8 cellular contexts compared by ENCODE assay signal in genomic region chr4:10006236-10006603, GRCh38. TPM values are rescaled to one million over a fixed set of nuclear protein-coding genes. Genes with fewer than 3 reads are reported as not detected.
DNase-seq lines count a peak whose midpoint lies in the region; ATAC-seq and TF ChIP-seq lines count a peak whose summit lies in the region.

No MANE protein-coding gene starts in this region.

- peak overlapping the region; percentile 55 for H3K9ac ChIP-seq in mammary epithelial cell (ENCODE audit: insufficient read depth, low read length)

- H3K4me1 ChIP-seq in mammary epithelial cell (ENCODE audit: insufficient read depth, low read length) (peaks cover 92% of the 10 kb centered on the region), lung (ENCODE audit: control insufficient read depth in 2 of 2, insufficient read depth in 2 of 2, low read length in 2 of 2) (peaks cover 8 to 13% of the 10 kb centered on the region in 2 donors)

- H3K36me3 ChIP-seq in mammary epithelial cell (ENCODE audit: insufficient read depth, low read length) (peaks cover 18% of the 10 kb centered on the region), lung (ENCODE audit: control insufficient read depth in 2 of 2, insufficient read depth in 2 of 2, low read length in 2 of 2) (no peaks in the 10 kb centered on the region)

- dilution Hi-C loops in mammary epithelial cell (cut with HindIII; ENCODE audit: low sequenced_read_pairs) = no loop called here

- ATAC-seq in lung (ENCODE audit: insufficient read depth, low FRiP score) (peak; percentile 93), GM21381 (IDR thresholded peaks at IDR 0.05; ENCODE audit: unreplicated experiment) (no peak)

- H3K27ac ChIP-seq in mammary epithelial cell (ENCODE audit: insufficient read depth, low read depth, low read length) (peak overlapping the region; percentile 77), lung (ENCODE audit: low read depth in 1 of 2, low read length in 1 of 2) (peak overlapping the region in 1 of 2 donors; percentile 77)

- peaks cover 76% of the 10 kb centered on the region for H3K79me2 ChIP-seq in mammary epithelial cell (ENCODE audit: insufficient read depth, low read length)

- H4K20me1 ChIP-seq in mammary epithelial cell (ENCODE audit: insufficient read depth, low read length) = no peaks in the 10 kb centered on the region

- no peak overlapping the region for H3K4me3 ChIP-seq in mammary epithelial cell (replicated peaks in 1 of 3; ENCODE audit: insufficient read depth in 1 of 3, low read depth in 2 of 3, low read length in 3 of 3)
- no peak overlapping the region for H3K4me3 ChIP-seq in lung

- H3K27me3 ChIP-seq in mammary epithelial cell (ENCODE audit: insufficient read depth, low read length) = no peaks in the 10 kb centered on the region
- no peaks in the 10 kb centered on the region for H3K27me3 ChIP-seq in lung (ENCODE audit: control insufficient read depth, insufficient read depth)

- TF ChIP-seq CTCF in mammary epithelial cell (conservative IDR thresholded peaks at IDR 0.05 in 1 of 2, IDR thresholded peaks at IDR 0.05 in 1 of 2; ENCODE audit: extremely low read depth in 1 of 2, insufficient read depth in 1 of 2, low read depth in 1 of 2, low read length in 2 of 2) (no peak), lung (IDR thresholded peaks at IDR 0.05; ENCODE audit: control extremely low read depth, extremely low read depth) (no peak)

- DNase-seq in NCI-H345 (lab: John Stamatoyannopoulos, UW) (peak; percentile 50), NCI-H345 treated with DMSO at 0.1 percent for 48 hours (lab: John Stamatoyannopoulos, UW; ENCODE audit: unreplicated experiment) (no peak), M059J (ENCODE audit: low read depth) (peak; percentile 87), mammary epithelial cell (peak; percentile 80), lung (ENCODE audit: low spot score) (peak; percentile 73)
- DNase-seq in effector CD4-positive, alpha-beta T cell = no peak
- no peak for DNase-seq in NK-92 treated with Interleukin-12 subunit alpha and Interleukin-12 subunit beta, amount 100 ng/mL, for 24 hours (lab: John Stamatoyannopoulos, UW)

- H2AFZ ChIP-seq in mammary epithelial cell (ENCODE audit: low read depth, low read length) = no peak overlapping the region

- H3K9me3 ChIP-seq in mammary epithelial cell (replicated peaks; ENCODE audit: insufficient read depth, low read length) (no peaks in the 10 kb centered on the region), lung (ENCODE audit: control insufficient read depth in 2 of 2, insufficient read depth in 1 of 2, low read length in 1 of 2) (peaks cover 0 to 2% of the 10 kb centered on the region in 2 donors)

- CTCF ChIA-PET in mammary epithelial cell (lab: Charles Lee; ENCODE audit: low non-redundant PET) = interaction anchor here (0.8 to 1.4 kb wide), 2 partner anchors 9 to 13 kb away, joined by 3 to 6 read pairs; no protein-coding TSS in a partner anchor

- peak overlapping the region; percentile 56 for H3K4me2 ChIP-seq in mammary epithelial cell (ENCODE audit: insufficient read depth, low read depth, low read length)

- intact Hi-C loops in mammary epithelial cell (cut with micrococcal nuclease) = loop anchor here (5.0 kb wide), 1 partner anchor 99 kb away; no protein-coding TSS in a partner anchor

- no TSS peak for BruUV-seq in mammary epithelial cell (replicated peaks; lab: Mats Ljungman, UMichigan)

- in situ Hi-C loops in mammary epithelial cell (cut with MboI; ENCODE audit: low sequenced_read_pairs in 2 of 2) = no loop called here

- 4% methylated on average over 6 of the region's 6 CpGs for WGBS in mammary epithelial cell (ENCODE audit: low coverage, missing lambda C conversion rate)
- WGBS in lung, 2 donors = 2 to 9% methylated on average over 6 of the region's 6 CpGs

RNA-seq across cellular contexts. Expression of gene SLC2A9, which starts 15.1 kb away (rescaled TPM):
- 0.25 TPM in 1 of 2 replicates, not detected in the other for total RNA-seq in M059J (2014; rRNA removed; shearing (Covaris generic))
- total RNA-seq in mammary epithelial cell (100 to 1,000 TPM in 1 of 2 donors, 10 to 100 TPM in 1; 93.2 to 163 TPM), lung (10 to 100 TPM in 1 of 2 donors, 1 to 10 TPM in 1; 4.6 to 18.6 TPM)
- polyA plus RNA-seq in mammary epithelial cell (65.5 TPM), lung (10 to 100 TPM in 1 of 2 donors, 1 to 10 TPM in 1; 2.9 to 10.5 TPM)
- polyA minus RNA-seq in mammary epithelial cell = 83.8 TPM

Comparison
In these comparisons a context has a peak if more than half of its experiments do, and no peak if none do; other contexts are left out.
1. DNase-seq: peak in NCI-H345 (single experiment), M059J (single experiment), mammary epithelial cell (single experiment) and lung (single experiment); none in NCI-H345 treated with DMSO at 0.1 percent for 48 hours (single experiment), effector CD4-positive, alpha-beta T cell (single experiment) and NK-92 treated with Interleukin-12 subunit alpha and Interleukin-12 subunit beta, amount 100 ng/mL, for 24 hours (single experiment).
2. RNA of gene SLC2A9, which starts 15.1 kb away (total RNA-seq): 93.2 to 163 TPM in mammary epithelial cell; 4.6 to 18.6 TPM in lung and 0.25 TPM in M059J; every median in the first group is over 4 times any median in the second.